1 cellular context compared by ENCODE assay signal in the genomic region with DNA sequence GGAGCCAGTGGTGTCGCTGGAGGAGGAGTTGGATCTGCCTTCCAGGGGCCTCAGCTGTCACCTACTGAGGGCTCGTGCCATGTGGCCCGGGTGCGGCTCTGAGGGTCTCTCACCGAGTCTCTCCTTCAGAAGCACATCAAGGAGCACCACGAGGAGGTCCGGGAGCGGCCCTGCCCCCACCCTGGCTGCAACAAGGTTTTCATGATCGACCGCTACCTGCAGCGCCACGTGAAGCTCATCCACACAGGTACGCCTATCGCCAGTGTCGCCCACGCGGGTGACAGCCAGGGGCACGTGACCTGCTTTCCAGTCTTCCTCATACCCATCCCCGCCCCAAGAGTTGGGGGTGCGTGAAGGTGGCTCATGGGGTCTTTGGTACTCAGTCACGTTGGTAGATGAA.
TF ChIP-seq lines count a peak whose summit lies in the region.

No MANE protein-coding gene starts in this region.

TF ChIP-seq in GM12878, 131 proteins besides CTCF, POLR2A, EP300 and RAD21:
- TF ChIP-seq FOXK2 (IDR thresholded peaks at IDR 0.05) (no peak), EGR1 (IDR thresholded peaks at IDR 0.05; ENCODE audit: borderline replicate concordance in 1 of 2, low read depth in 2 of 2, low read length in 2 of 2) (no peak), JUND (IDR thresholded peaks at IDR 0.05; ENCODE audit: low read depth, low read length) (no peak), RCOR1 (conservative IDR thresholded peaks at IDR 0.05; ENCODE audit: low read depth, low read length) (no peak), MTA2 (IDR thresholded peaks at IDR 0.05; ENCODE audit: low read depth) (no peak), BRCA1 (IDR thresholded peaks at IDR 0.05; ENCODE audit: low read depth, low read length) (no peak), SPI1 (IDR thresholded peaks at IDR 0.05; ENCODE audit: borderline replicate concordance, insufficient read depth, low read depth, low read length) (no peak), TCF12 (IDR thresholded peaks at IDR 0.05; ENCODE audit: low read depth, low read length) (no peak), POLR2AphosphoS5 (IDR thresholded peaks at IDR 0.05; ENCODE audit: low read length) (no peak), ZZZ3 (IDR thresholded peaks at IDR 0.05; ENCODE audit: control insufficient read depth, insufficient read length, low read depth) (no peak)
- TF ChIP-seq, protein P1, sequence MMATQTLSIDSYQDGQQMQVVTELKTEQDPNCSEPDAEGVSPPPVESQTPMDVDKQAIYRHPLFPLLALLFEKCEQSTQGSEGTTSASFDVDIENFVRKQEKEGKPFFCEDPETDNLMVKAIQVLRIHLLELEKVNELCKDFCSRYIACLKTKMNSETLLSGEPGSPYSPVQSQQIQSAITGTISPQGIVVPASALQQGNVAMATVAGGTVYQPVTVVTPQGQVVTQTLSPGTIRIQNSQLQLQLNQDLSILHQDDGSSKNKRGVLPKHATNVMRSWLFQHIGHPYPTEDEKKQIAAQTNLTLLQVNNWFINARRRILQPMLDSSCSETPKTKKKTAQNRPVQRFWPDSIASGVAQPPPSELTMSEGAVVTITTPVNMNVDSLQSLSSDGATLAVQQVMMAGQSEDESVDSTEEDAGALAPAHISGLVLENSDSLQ (IDR thresholded peaks at IDR 0.05) = no peak
- TF ChIP-seq, protein P2, sequence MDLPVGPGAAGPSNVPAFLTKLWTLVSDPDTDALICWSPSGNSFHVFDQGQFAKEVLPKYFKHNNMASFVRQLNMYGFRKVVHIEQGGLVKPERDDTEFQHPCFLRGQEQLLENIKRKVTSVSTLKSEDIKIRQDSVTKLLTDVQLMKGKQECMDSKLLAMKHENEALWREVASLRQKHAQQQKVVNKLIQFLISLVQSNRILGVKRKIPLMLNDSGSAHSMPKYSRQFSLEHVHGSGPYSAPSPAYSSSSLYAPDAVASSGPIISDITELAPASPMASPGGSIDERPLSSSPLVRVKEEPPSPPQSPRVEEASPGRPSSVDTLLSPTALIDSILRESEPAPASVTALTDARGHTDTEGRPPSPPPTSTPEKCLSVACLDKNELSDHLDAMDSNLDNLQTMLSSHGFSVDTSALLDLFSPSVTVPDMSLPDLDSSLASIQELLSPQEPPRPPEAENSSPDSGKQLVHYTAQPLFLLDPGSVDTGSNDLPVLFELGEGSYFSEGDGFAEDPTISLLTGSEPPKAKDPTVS (IDR thresholded peaks at IDR 0.05; ENCODE audit: low read depth, low read length) = no peak
- TF ChIP-seq, protein P3, sequence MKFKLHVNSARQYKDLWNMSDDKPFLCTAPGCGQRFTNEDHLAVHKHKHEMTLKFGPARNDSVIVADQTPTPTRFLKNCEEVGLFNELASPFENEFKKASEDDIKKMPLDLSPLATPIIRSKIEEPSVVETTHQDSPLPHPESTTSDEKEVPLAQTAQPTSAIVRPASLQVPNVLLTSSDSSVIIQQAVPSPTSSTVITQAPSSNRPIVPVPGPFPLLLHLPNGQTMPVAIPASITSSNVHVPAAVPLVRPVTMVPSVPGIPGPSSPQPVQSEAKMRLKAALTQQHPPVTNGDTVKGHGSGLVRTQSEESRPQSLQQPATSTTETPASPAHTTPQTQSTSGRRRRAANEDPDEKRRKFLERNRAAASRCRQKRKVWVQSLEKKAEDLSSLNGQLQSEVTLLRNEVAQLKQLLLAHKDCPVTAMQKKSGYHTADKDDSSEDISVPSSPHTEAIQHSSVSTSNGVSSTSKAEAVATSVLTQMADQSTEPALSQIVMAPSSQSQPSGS (IDR thresholded peaks at IDR 0.05; ENCODE audit: low read length) = no peak
